ENCODE assay signal across 8 cellular contexts in genomic region chr18:79988925-79989361, GRCh38. TPM values are rescaled to one million over a fixed set of nuclear protein-coding genes. Genes with fewer than 3 reads are reported as not detected.
DNase-seq lines count a peak whose midpoint lies in the region; ATAC-seq, FAIRE-seq and TF ChIP-seq lines count a peak whose summit lies in the region.

No MANE protein-coding gene starts in this region.

- peak overlapping the region; percentile 97 for H3K9ac ChIP-seq in skeletal muscle satellite cell (ENCODE audit: low read depth, low read length)

- no peaks in the 10 kb centered on the region for H3K36me3 ChIP-seq in hepatocyte (replicated peaks; ENCODE audit: insufficient read depth, low read depth)
- H3K36me3 ChIP-seq in skeletal muscle satellite cell (ENCODE audit: insufficient read depth, low read length): peaks cover 13% of the 10 kb centered on the region

- H2AFZ ChIP-seq in hepatocyte: peak overlapping the region; percentile 93

- DNase-seq in ACHN (peak; percentile 27), GM12865 (ENCODE audit: low read depth) (peak; percentile 30), hepatocyte (ENCODE audit: low spot score) (peak; percentile 69), HTR-8/SVneo (ENCODE audit: insufficient read length, low spot score) (no peak)
- no peak for DNase-seq in stimulated activated CD4-positive, alpha-beta T cell treated with anti-CD3 and anti-CD28 coated beads, Interleukin-4, amount 100 ng/mL, for 1 hour

- in situ Hi-C loops in ACHN (cut with HindIII; ENCODE audit: low pct_ligation_motif_present, low pct_unique_long_range_greater_than_20kb, low sequenced_read_pairs): no loop called here

- H3K4me1 Mint-ChIP-seq in activated naive CD8-positive, alpha-beta T cell (ENCODE audit: low read depth): peaks cover 35% of the 10 kb centered on the region

- H3K9me2 ChIP-seq in hepatocyte (replicated peaks; ENCODE audit: insufficient read depth): no peaks in the 10 kb centered on the region

- H3K4me2 ChIP-seq in hepatocyte: peak overlapping the region; percentile 79
- peak overlapping the region; percentile 91 for H3K4me2 ChIP-seq in skeletal muscle satellite cell (ENCODE audit: low read length)

- peak overlapping the region; percentile 98 for H3K27ac Mint-ChIP-seq in activated naive CD8-positive, alpha-beta T cell

- peaks cover 46% of the 10 kb centered on the region for H3K79me2 ChIP-seq in hepatocyte

- 34% methylated on average over 15 of the region's 15 CpGs for WGBS in hepatocyte (ENCODE audit: low lambda C conversion rate, missing lambda C conversion rate)

- H3K9me3 ChIP-seq in hepatocyte (ENCODE audit: low read depth) (no peaks in the 10 kb centered on the region), skeletal muscle satellite cell (replicated peaks; ENCODE audit: low read length) (no peaks in the 10 kb centered on the region)

- TF ChIP-seq CTCF in GM12865 (IDR thresholded peaks at IDR 0.05; ENCODE audit: insufficient read depth, low read depth, low read length, missing control alignments): no peak
- TF ChIP-seq CTCF in hepatocyte (IDR thresholded peaks at IDR 0.05; ENCODE audit: poor library complexity): no peak

- FAIRE-seq in HTR-8/SVneo (lab: Jason Lieb, UNC): no peak

- no peaks in the 10 kb centered on the region for H3K27me3 Mint-ChIP-seq in activated naive CD8-positive, alpha-beta T cell

- peaks cover 5% of the 10 kb centered on the region for H3K36me3 Mint-ChIP-seq in activated naive CD8-positive, alpha-beta T cell

- H3K4me3 Mint-ChIP-seq in activated naive CD8-positive, alpha-beta T cell: peak overlapping the region; percentile 96

- no peaks in the 10 kb centered on the region for H3K27me3 ChIP-seq in hepatocyte
- H3K27me3 ChIP-seq in skeletal muscle satellite cell (ENCODE audit: control insufficient read depth, insufficient read depth, low read length): no peaks in the 10 kb centered on the region

- peaks cover 30% of the 10 kb centered on the region for H4K20me1 ChIP-seq in hepatocyte (ENCODE audit: insufficient read depth, poor library complexity, severe bottlenecking)

- H3K4me1 ChIP-seq in hepatocyte (ENCODE audit: insufficient read depth) (peaks cover 13% of the 10 kb centered on the region), skeletal muscle satellite cell (ENCODE audit: control insufficient read depth, insufficient read depth, low read length) (peaks cover 11% of the 10 kb centered on the region)

- H3K4me3 ChIP-seq in GM12865 (ENCODE audit: low read depth, low read length) (peak overlapping the region; percentile 98), hepatocyte (peak overlapping the region; percentile 82), skeletal muscle satellite cell (ENCODE audit: low read length) (peak overlapping the region; percentile 79)

- peak; percentile 7 for ATAC-seq in HG03432 (IDR thresholded peaks at IDR 0.05; ENCODE audit: unreplicated experiment)

- no peaks in the 10 kb centered on the region for H3K9me3 Mint-ChIP-seq in activated naive CD8-positive, alpha-beta T cell (ENCODE audit: low read depth)

- peak overlapping the region; percentile 99 for H3K27ac ChIP-seq in hepatocyte

RNA-seq across cellular contexts. Expression of gene TXNL4A, which starts 0.6 kb away (rescaled TPM):
- total RNA-seq in hepatocyte: 54.2 and 71.9 TPM in 2 replicates
- polyA plus RNA-seq in hepatocyte: 227 and 254 TPM in 2 replicates
- total RNA-seq in skeletal muscle satellite cell (2012; rRNA removed): 73.6 and 76.3 TPM in 2 replicates

RNA-seq across cellular contexts. Expression of gene HSBP1L1, which starts 24.5 kb away (rescaled TPM):
- total RNA-seq in hepatocyte: 55.2 and 58.7 TPM in 2 replicates
- 81.9 and 82.0 TPM in 2 replicates for polyA plus RNA-seq in hepatocyte
- 3.5 and 3.8 TPM in 2 replicates for total RNA-seq in skeletal muscle satellite cell (2012; rRNA removed)

RNA-seq across cellular contexts. Expression of gene SLC66A2, which starts 37.5 kb away (rescaled TPM):
- total RNA-seq in hepatocyte: 23.4 and 31.1 TPM in 2 replicates
- polyA plus RNA-seq in hepatocyte: 36.5 and 36.9 TPM in 2 replicates
- total RNA-seq in skeletal muscle satellite cell (2012; rRNA removed): 30.4 and 32.7 TPM in 2 replicates

RNA-seq across cellular contexts. Expression of gene RBFA, which starts 45.3 kb away (rescaled TPM):
- total RNA-seq in hepatocyte: 20.7 and 29.4 TPM in 2 replicates
- polyA plus RNA-seq in hepatocyte: 21.2 and 21.4 TPM in 2 replicates
- total RNA-seq in skeletal muscle satellite cell (2012; rRNA removed): 33.7 and 41.3 TPM in 2 replicates

Comparison
In these comparisons a context has a peak if more than half of its experiments do, and no peak if none do; other contexts are left out.
1. DNase-seq: peak in ACHN (single experiment), GM12865 (single experiment) and hepatocyte (single experiment); none in HTR-8/SVneo (single experiment) and stimulated activated CD4-positive, alpha-beta T cell treated with anti-CD3 and anti-CD28 coated beads, Interleukin-4, amount 100 ng/mL, for 1 hour (single experiment).
2. Peak in every context shown above with its lines, with median percentiles within 50 percentile points of each other: H3K4me3 ChIP-seq.